14 cellular contexts compared by ENCODE assay signal in genomic region chr6:35238843-35239289, GRCh38. TPM values are rescaled to one million over a fixed set of nuclear protein-coding genes. Genes with fewer than 3 reads are reported as not detected.
DNase-seq lines count a peak whose midpoint lies in the region; ATAC-seq, FAIRE-seq and TF ChIP-seq lines count a peak whose summit lies in the region.
"Had no signal": no experiment of that assay in that cellular context is flagged by ENCODE, and none has a peak within 500 bp of the region (broad histone marks: within the 10 kb centered on the region; RNA-seq: fewer than 3 reads in every experiment).

No MANE protein-coding gene starts in this region.

- H3K27me3 ChIP-seq in H1 (replicated peaks in 1 of 4; ENCODE audit: control insufficient read depth in 3 of 4, extremely low read depth in 1 of 4, insufficient read depth in 3 of 4, low read length in 3 of 4): peaks cover 2 to 32% (median 24%) of the 10 kb centered on the region in 4 experiments
- no peaks in the 10 kb centered on the region for H3K27me3 ChIP-seq in left lung
- no peaks in the 10 kb centered on the region for H3K27me3 ChIP-seq in thyroid gland
- H3K27me3 ChIP-seq in effector memory CD4-positive, alpha-beta T cell (replicated peaks; ENCODE audit: control insufficient read depth, insufficient read depth, low read length, poor library complexity, severe bottlenecking): no peaks in the 10 kb centered on the region
- H3K27me3 ChIP-seq: right lobe of liver had no signal

- peak overlapping the region in 2 of 4 experiments; percentile 2 to 16; a peak in 2 of 8 replicates for H3K4me3 ChIP-seq in H1 (ENCODE audit: extremely low read depth in 1 of 4, insufficient read depth in 2 of 4, low read depth in 3 of 4, low read length in 4 of 4)
- H3K4me3 ChIP-seq in left lung: no peak overlapping the region
- no peak overlapping the region for H3K4me3 ChIP-seq in thyroid gland (replicated peaks in 1 of 3)
- H3K4me3 ChIP-seq in effector memory CD4-positive, alpha-beta T cell (ENCODE audit: insufficient read depth, low read depth, low read length, poor library complexity, severe bottlenecking): no peak overlapping the region
- H3K4me3 ChIP-seq: right lobe of liver had no signal

- H4K8ac ChIP-seq in H1 (ENCODE audit: extremely low read depth, insufficient read depth, low read length): no peak overlapping the region

- no peak overlapping the region for H3K9ac ChIP-seq in H1 (replicated peaks in 1 of 4; ENCODE audit: extremely low read depth in 1 of 4, low read depth in 3 of 4, low read length in 3 of 4)

- no peaks in the 10 kb centered on the region for H3K23me2 ChIP-seq in H1 (ENCODE audit: low read depth, low read length)

- peak; percentile 62 for ATAC-seq in left lung
- no peak for ATAC-seq in GM21381 (IDR thresholded peaks at IDR 0.05; ENCODE audit: unreplicated experiment)

- H4K91ac ChIP-seq in H1 (replicated peaks; ENCODE audit: insufficient read length, low read length): no peak overlapping the region

- peaks cover 26 to 28% of the 10 kb centered on the region in 2 experiments for H4K20me1 ChIP-seq in H1 (replicated peaks in 1 of 2; ENCODE audit: control insufficient read depth in 1 of 2, insufficient read depth in 2 of 2, low read length in 2 of 2)

- H3K14ac ChIP-seq in H1 (ENCODE audit: insufficient read length): no peak overlapping the region

- TF ChIP-seq CTCF in H1 (IDR thresholded peaks at IDR 0.05; ENCODE audit: control extremely low read depth in 1 of 3, insufficient read depth in 1 of 3, low read depth in 1 of 3, low read length in 3 of 3) (no peak), left lung (IDR thresholded peaks at IDR 0.05) (no peak), thyroid gland (IDR thresholded peaks at IDR 0.05) (no peak)

- H3K4me2 ChIP-seq in H1 (ENCODE audit: insufficient read depth in 1 of 2, low read depth in 2 of 2, low read length in 2 of 2): peak overlapping the region; percentile 26 to 60; a peak in 3 of 4 replicates

- H2BK15ac ChIP-seq in H1 (ENCODE audit: low read length): no peak overlapping the region

- no peak overlapping the region for H3K4ac ChIP-seq in H1 (replicated peaks; ENCODE audit: insufficient read length, low read depth, low read length)

- H2BK12ac ChIP-seq in H1 (ENCODE audit: low read depth, low read length): no peak overlapping the region

- H3K36me3 ChIP-seq in H1 (ENCODE audit: control insufficient read depth in 2 of 4, insufficient read depth in 4 of 4, low read length in 3 of 4) (no peaks in the 10 kb centered on the region), left lung (peaks cover 0 to 4% of the 10 kb centered on the region in 2 donors), thyroid gland (peaks cover 0 to 21% of the 10 kb centered on the region in 2 donors)
- no peaks in the 10 kb centered on the region for H3K36me3 ChIP-seq in effector memory CD4-positive, alpha-beta T cell (ENCODE audit: control insufficient read depth, insufficient read depth, low read length)
- H3K36me3 ChIP-seq: right lobe of liver had no signal

- no peak overlapping the region for H3K56ac ChIP-seq in H1 (replicated peaks; ENCODE audit: insufficient read length, low read depth, low read length)

- H2BK5ac ChIP-seq in H1 (ENCODE audit: low read depth, low read length): no peak overlapping the region

- 13% methylated on average over 2 of the region's 3 CpGs; no CpG with 5 or more reads in 1 of the 2 experiments for WGBS in H1 (ENCODE audit: extremely low coverage in 1 of 2, insufficient coverage in 1 of 2, insufficient read length in 1 of 2, insufficient replicate concordance in 2 of 2, low coverage in 1 of 2, low lambda C conversion rate in 2 of 2, missing lambda C conversion rate in 1 of 2), 2 experiments
- WGBS in thyroid gland, 2 donors: 5 to 22% methylated on average over 3 of the region's 3 CpGs

- no peaks in the 10 kb centered on the region for H3K79me1 ChIP-seq in H1 (ENCODE audit: low read depth, low read length)

- TF ChIP-seq POLR2A in H1 (IDR thresholded peaks at IDR 0.05; ENCODE audit: control extremely low read depth in 1 of 2, low read depth in 2 of 2, low read length in 2 of 2): no peak
- peak in 1 of 2 donors; percentile 15 for TF ChIP-seq POLR2A in thyroid gland (IDR thresholded peaks at IDR 0.05)

- H3K9me3 ChIP-seq in H1 (ENCODE audit: insufficient read depth in 2 of 2, low read depth in 1 of 2, low read length in 1 of 2) (no peaks in the 10 kb centered on the region), left lung (no peaks in the 10 kb centered on the region), thyroid gland (no peaks in the 10 kb centered on the region)
- no peaks in the 10 kb centered on the region for H3K9me3 ChIP-seq in effector memory CD4-positive, alpha-beta T cell (ENCODE audit: control insufficient read depth, low read length)
- H3K9me3 ChIP-seq: right lobe of liver had no signal

- H3K4me1 ChIP-seq in H1 (replicated peaks in 1 of 4; ENCODE audit: control insufficient read depth in 3 of 4, insufficient read depth in 4 of 4, low read length in 3 of 4): peaks cover 13 to 44% (median 21%) of the 10 kb centered on the region in 4 experiments
- peaks cover 13 to 30% of the 10 kb centered on the region in 2 donors for H3K4me1 ChIP-seq in left lung
- peaks cover 52 to 72% of the 10 kb centered on the region in 2 donors for H3K4me1 ChIP-seq in thyroid gland
- no peaks in the 10 kb centered on the region for H3K4me1 ChIP-seq in effector memory CD4-positive, alpha-beta T cell (ENCODE audit: control insufficient read depth, insufficient read depth, low read length, poor library complexity, severe bottlenecking)
- H3K4me1 ChIP-seq: right lobe of liver had no signal

- H3K27ac ChIP-seq in H1 (ENCODE audit: low read depth, low read length) (no peak overlapping the region), left lung (no peak overlapping the region), thyroid gland (peak overlapping the region; percentile 70 to 84 (median 82))
- H3K27ac ChIP-seq in effector memory CD4-positive, alpha-beta T cell (ENCODE audit: insufficient read depth, low read length, poor library complexity, severe bottlenecking): no peak overlapping the region
- H3K27ac ChIP-seq: right lobe of liver had no signal

- H3K18ac ChIP-seq in H1 (ENCODE audit: extremely low read depth, low read length): no peak overlapping the region

- POLR2A ChIA-PET in H1 (lab: Charles Lee; ENCODE audit: partially characterized antibody): interaction anchor here (0.8 to 1.7 kb wide), 6 partner anchors 8 to 252 kb away, joined by 3 to 6 read pairs (median 4); no protein-coding TSS in a partner anchor

- CTCF ChIA-PET in H1 (lab: Charles Lee; ENCODE audit: partially characterized antibody): interaction anchor here (0.6 to 9.6 kb wide), 12 partner anchors 11 to 722 kb away, joined by 3 to 143 read pairs (median 27); partner anchors contain the start of genes SCUBE3 and TCP11

- H2BK20ac ChIP-seq in H1 (ENCODE audit: low read length): no peak overlapping the region

- no peak overlapping the region for H3K23ac ChIP-seq in H1 (ENCODE audit: insufficient read length)

- H2AFZ ChIP-seq in H1 (ENCODE audit: low read length): no peak overlapping the region

- no peak overlapping the region for H2AK5ac ChIP-seq in H1 (ENCODE audit: low read depth, low read length)

- no peak overlapping the region for H2BK120ac ChIP-seq in H1 (replicated peaks; ENCODE audit: low read depth, low read length)

- DNase-seq in NCI-H1417 (lab: John Stamatoyannopoulos, UW): peak in 2 of 3 experiments; percentile 53 to 85
- DNase-seq in NCI-H1417 treated with DMSO at 0.1 percent for 48 hours (lab: John Stamatoyannopoulos, UW): no peak
- DNase-seq in H1 (ENCODE audit: low read depth in 1 of 2, low spot score in 2 of 2): no peak
- DNase-seq in left lung: peak in 1 of 2 donors; percentile 60
- peak; percentile 82 to 90 for DNase-seq in thyroid gland
- DNase-seq in effector memory CD4-positive, alpha-beta T cell: no peak
- no peak for DNase-seq in NOMO-1 (lab: John Stamatoyannopoulos, UW; ENCODE audit: unreplicated experiment in 2 of 2)
- DNase-seq: activated naive CD8-positive, alpha-beta T cell treated with anti-CD3 and anti-CD28 coated beads, Interleukin-2, amount 10 ng/mL, durations not matched to agents 7 days and 5 days; NCI-H1436 treated with DMSO at 0.1 percent for 48 hours; NCI-H774; right lobe of liver had no signal

- intact Hi-C loops in left lung (cut with DNase I): no loop called here
- intact Hi-C loops in thyroid gland (cut with DNase I): no loop called here

- peak; percentile 70 for FAIRE-seq in H1 (lab: Jason Lieb, UNC)

- no peaks in the 10 kb centered on the region for H3K79me2 ChIP-seq in H1 (ENCODE audit: control insufficient read depth in 1 of 2, insufficient read depth in 2 of 2, low read length in 2 of 2)

- TF ChIP-seq RAD21 in H1 (IDR thresholded peaks at IDR 0.05 in 1 of 2, conservative IDR thresholded peaks at IDR 0.05 in 1 of 2; ENCODE audit: low read depth in 2 of 2, low read length in 2 of 2): no peak

- peak; percentile 43 to 51; a peak in 2 of 3 replicates for TF ChIP-seq EP300 in H1 (IDR thresholded peaks at IDR 0.05; ENCODE audit: borderline replicate concordance in 1 of 2, low read depth in 2 of 2, low read length in 2 of 2)

- H4K5ac ChIP-seq in H1 (ENCODE audit: insufficient read length, low read depth, low read length): no peak overlapping the region

RNA-seq across cellular contexts. Expression of gene ZNF76, which starts 20.7 kb away (rescaled TPM):
- total RNA-seq in H1 (2021; fragmentation: NEBNext Ultra II Directional; extraction: Animal tissue kit (Norgen Biotek cat#: 25700)): 17.9 and 18.3 TPM in 2 replicates
- polyA plus RNA-seq in H1 (2011; rRNA removed): 23.9 and 27.2 TPM in 2 replicates
- polyA plus RNA-seq in H1 (2011; cell fraction: cytosol; rRNA removed): 26.3 TPM
- polyA plus RNA-seq in H1 (2011; cell fraction: nucleus; rRNA removed): 101 TPM
- 16.9 to 28.4 TPM (median 27.4 TPM) in 4 replicates for polyA plus RNA-seq in H1 (2012, experiment 1 of 2)
- 17.7 TPM for polyA plus RNA-seq in H1 (2012, experiment 2 of 2)
- polyA plus RNA-seq in H1 (2013, experiment 1 of 2): 10.3 TPM
- 8.7 TPM for polyA plus RNA-seq in H1 (2013, experiment 2 of 2)
- polyA minus RNA-seq in H1 (2011; rRNA and poly(A)+ RNA removed): 29.7 and 33.8 TPM in 2 replicates
- 9.7 TPM for polyA minus RNA-seq in H1 (2011; cell fraction: cytosol; rRNA and poly(A)+ RNA removed)
- polyA minus RNA-seq in H1 (2011; cell fraction: nucleus; rRNA and poly(A)+ RNA removed): 19.5 TPM
- 10 to 100 TPM; 28.3 to 32.5 TPM for total RNA-seq in left lung
- 10 to 100 TPM; 54.3 to 81.7 (median 71.6) TPM for total RNA-seq in thyroid gland

RNA-seq across cellular contexts. Expression of gene SCUBE3, which starts 25.1 kb away (rescaled TPM):
- total RNA-seq in H1 (2021; fragmentation: NEBNext Ultra II Directional; extraction: Animal tissue kit (Norgen Biotek cat#: 25700)): 1.0 TPM in 2 replicates
- 0.80 and 1.1 TPM in 2 replicates for polyA plus RNA-seq in H1 (2011; rRNA removed)
- polyA plus RNA-seq in H1 (2011; cell fraction: cytosol; rRNA removed): 0.89 TPM
- 3.3 TPM for polyA plus RNA-seq in H1 (2011; cell fraction: nucleus; rRNA removed)
- 1.1 to 1.3 TPM (median 1.1 TPM) in 4 replicates for polyA plus RNA-seq in H1 (2012, experiment 1 of 2)
- polyA plus RNA-seq in H1 (2012, experiment 2 of 2): 0.35 TPM
- polyA plus RNA-seq in H1 (2013, experiment 1 of 2): 0.53 TPM
- polyA plus RNA-seq in H1 (2013, experiment 2 of 2): 0.52 TPM
- 1.9 and 2.0 TPM in 2 replicates for polyA minus RNA-seq in H1 (2011; rRNA and poly(A)+ RNA removed)
- 1.2 TPM for polyA minus RNA-seq in H1 (2011; cell fraction: cytosol; rRNA and poly(A)+ RNA removed)
- polyA minus RNA-seq in H1 (2011; cell fraction: nucleus; rRNA and poly(A)+ RNA removed): 1.5 TPM
- total RNA-seq in left lung (1 to 10 TPM; 2.2 TPM), thyroid gland (100 to 1,000 TPM in 1 of 4 donors, 10 to 100 TPM in 3; 45.5 to 119 (median 66.3) TPM)
- total RNA-seq: mononuclear cell had no signal

RNA-seq across cellular contexts. Expression of gene DEF6, which starts 58.8 kb away (rescaled TPM):
- 4.1 and 4.5 TPM in 2 replicates for total RNA-seq in H1 (2021; fragmentation: NEBNext Ultra II Directional; extraction: Animal tissue kit (Norgen Biotek cat#: 25700))
- polyA plus RNA-seq in H1 (2011; rRNA removed): 3.3 and 4.8 TPM in 2 replicates
- polyA plus RNA-seq in H1 (2011; cell fraction: cytosol; rRNA removed): 7.2 TPM
- 10.3 TPM for polyA plus RNA-seq in H1 (2011; cell fraction: nucleus; rRNA removed)
- 2.7 to 5.1 TPM (median 4.5 TPM) in 4 replicates for polyA plus RNA-seq in H1 (2012, experiment 1 of 2)
- 2.9 TPM for polyA plus RNA-seq in H1 (2012, experiment 2 of 2)
- polyA plus RNA-seq in H1 (2013, experiment 1 of 2): 4.4 TPM
- 4.6 TPM for polyA plus RNA-seq in H1 (2013, experiment 2 of 2)
- polyA minus RNA-seq in H1 (2011; rRNA and poly(A)+ RNA removed): 2.3 and 3.5 TPM in 2 replicates
- polyA minus RNA-seq in H1 (2011; cell fraction: cytosol; rRNA and poly(A)+ RNA removed): 1.6 TPM
- 3.0 TPM for polyA minus RNA-seq in H1 (2011; cell fraction: nucleus; rRNA and poly(A)+ RNA removed)
- total RNA-seq in left lung: 10 to 100 TPM in 1 of 2 donors, 1 to 10 TPM in 1; 9.9 to 21.9 TPM
- 1 to 10 TPM; 5.2 to 9.3 (median 6.0) TPM for total RNA-seq in thyroid gland
- total RNA-seq: A172 had no signal

Comparison
In these comparisons a context has a peak if more than half of its experiments do, and no peak if none do; other contexts are left out.
1. DNase-seq: peak in NCI-H1417 (2 of 3) and thyroid gland (2 of 2); none in NCI-H1417 treated with DMSO at 0.1 percent for 48 hours (single experiment), H1 (0 of 2), effector memory CD4-positive, alpha-beta T cell (0 of 3) and NOMO-1 (0 of 2).
2. H3K27ac ChIP-seq: peak in thyroid gland (3 of 3); none in H1 (single experiment), left lung (0 of 2) and effector memory CD4-positive, alpha-beta T cell (single experiment).
3. RNA of gene SCUBE3, which starts 25.1 kb away (total RNA-seq): 45.5 to 119 TPM in thyroid gland; 2.2 TPM in left lung and 1.0 TPM in H1; every median in the first group is over 10 times any median in the second.